ENCODE assay signal across 9 cellular contexts in the genomic region with DNA sequence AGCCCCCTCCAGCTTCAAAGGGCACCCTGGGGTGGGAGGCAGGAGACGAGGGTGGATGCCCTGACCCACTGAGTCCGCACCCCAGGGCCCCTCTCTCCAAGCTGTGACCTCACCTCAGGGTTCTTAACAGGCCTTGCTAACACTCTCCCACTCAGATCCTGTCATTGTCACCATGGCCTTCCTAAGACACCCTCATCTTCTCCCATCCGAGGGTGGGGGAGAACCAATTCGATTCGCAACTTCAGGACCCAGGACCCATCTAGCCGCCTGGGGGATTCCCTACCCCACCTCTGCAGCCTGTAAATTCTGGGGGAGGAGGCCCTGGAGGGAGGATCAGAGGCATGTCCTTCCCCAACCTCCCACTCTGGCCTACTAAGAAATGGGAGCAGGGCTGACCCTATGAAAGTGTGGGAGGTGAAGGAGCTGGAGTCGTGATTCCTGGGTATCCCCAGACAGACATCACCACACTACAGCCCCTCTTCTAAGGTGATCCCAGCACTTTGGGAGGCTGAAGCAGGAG. TPM values are rescaled to one million over a fixed set of nuclear protein-coding genes. Genes with fewer than 3 reads are reported as not detected.
DNase-seq lines count a peak whose midpoint lies in the region; ATAC-seq, FAIRE-seq and TF ChIP-seq lines count a peak whose summit lies in the region.
"Had no signal": no experiment of that assay in that cellular context is flagged by ENCODE, and none has a peak within 500 bp of the region (broad histone marks: within the 10 kb centered on the region; RNA-seq: fewer than 3 reads in every experiment).

No MANE protein-coding gene starts in this region.

- no peaks in the 10 kb centered on the region for H3K9me2 ChIP-seq in OCI-LY7 (ENCODE audit: insufficient read depth, low read length)
- H3K9me2 ChIP-seq in hepatocyte (replicated peaks; ENCODE audit: insufficient read depth) = no peaks in the 10 kb centered on the region

- no peak for FAIRE-seq in HTR-8/SVneo (lab: Jason Lieb, UNC)
- FAIRE-seq in pancreas (lab: Jason Lieb, UNC) = no peak
- FAIRE-seq: keratinocyte had no signal

- H3K9me3 ChIP-seq in OCI-LY7 (ENCODE audit: low read length) = no peaks in the 10 kb centered on the region
- H3K9me3 ChIP-seq in hepatocyte (ENCODE audit: low read depth) = no peaks in the 10 kb centered on the region
- H3K9me3 ChIP-seq in pancreas = no peaks in the 10 kb centered on the region

- H3K4me1 ChIP-seq in OCI-LY7 (ENCODE audit: insufficient read depth, low read length, poor library complexity, severe bottlenecking) (peaks cover 44% of the 10 kb centered on the region), hepatocyte (ENCODE audit: insufficient read depth) (peaks cover 10% of the 10 kb centered on the region), pancreas (peaks cover 35 to 43% (median 42%) of the 10 kb centered on the region in 3 donors)

- TF ChIP-seq CTCF in OCI-LY7 (conservative IDR thresholded peaks at IDR 0.05; ENCODE audit: low read length) (no peak), hepatocyte (IDR thresholded peaks at IDR 0.05; ENCODE audit: poor library complexity) (no peak), GM13977 (IDR thresholded peaks at IDR 0.05; ENCODE audit: extremely low read depth, insufficient read depth, missing control alignments) (no peak), pancreas (IDR thresholded peaks at IDR 0.05) (no peak)

- H3K27ac ChIP-seq in OCI-LY7 (ENCODE audit: low read depth, low read length, poor library complexity, severe bottlenecking) = peak overlapping the region; percentile 80
- no peak overlapping the region for H3K27ac ChIP-seq in hepatocyte
- peak overlapping the region in 1 of 4 donors; percentile 80 for H3K27ac ChIP-seq in pancreas

- H3K4me3 ChIP-seq in OCI-LY7 (ENCODE audit: low read depth, low read length, poor library complexity, severe bottlenecking) (peak overlapping the region; percentile 27), hepatocyte (no peak overlapping the region), pancreas (no peak overlapping the region)

- POLR2A ChIA-PET in OCI-LY7 (lab: Charles Lee) = interaction anchor here (1.1 to 2.5 kb wide), 6 partner anchors 12 to 82 kb away, joined by 4 to 17 read pairs (median 4); partner anchors contain the start of genes ARL3 and WBP1L

- peak; percentile 18 for DNase-seq in 8988T
- DNase-seq in OCI-LY7 (ENCODE audit: low spot score) = no peak
- no peak for DNase-seq in hepatocyte (ENCODE audit: low spot score)
- no peak for DNase-seq in HTR-8/SVneo (ENCODE audit: insufficient read length, low spot score)
- no peak for DNase-seq in GM13977 (ENCODE audit: low spot score)
- no peak for DNase-seq in pancreas
- no peak for DNase-seq in GM19240 (ENCODE audit: insufficient read length, low spot score)

- intact Hi-C loops in OCI-LY7 (cut with micrococcal nuclease; ENCODE audit: unreplicated experiment) (loop anchor here (1.0 to 5.0 kb wide), 3 partner anchors 9 to 51 kb away; partner anchors contain the start of genes ARL3 and SFXN2), pancreas (cut with DNase I) (no loop called here)

- ATAC-seq in GM21381 (IDR thresholded peaks at IDR 0.05; ENCODE audit: unreplicated experiment) (peak; percentile 13), pancreas (no peak)

- H3K79me2 ChIP-seq in OCI-LY7 (ENCODE audit: insufficient read depth, low read depth, low read length) (no peaks in the 10 kb centered on the region), hepatocyte (no peaks in the 10 kb centered on the region)

- H3K36me3 ChIP-seq in OCI-LY7 (ENCODE audit: insufficient read depth, low read length) (peaks cover 26% of the 10 kb centered on the region), hepatocyte (replicated peaks; ENCODE audit: insufficient read depth, low read depth) (no peaks in the 10 kb centered on the region), pancreas (peaks cover 0 to 8% (median 6%) of the 10 kb centered on the region in 3 donors)

- in situ Hi-C loops in GM13977 (cut with MboI; ENCODE audit: low pct_unique_long_range_greater_than_20kb, low sequenced_read_pairs, unreplicated experiment) = no loop called here

- CTCF ChIA-PET in OCI-LY7 (lab: Charles Lee; ENCODE audit: unreplicated experiment) = interaction anchor here (0.5 to 1.4 kb wide), 3 partner anchors 8 to 80 kb away, joined by 3 to 9 read pairs (median 8); no protein-coding TSS in a partner anchor

- peak overlapping the region; percentile 61 for H3K4me2 ChIP-seq in OCI-LY7 (ENCODE audit: low read length)
- peak overlapping the region; percentile 65 for H3K4me2 ChIP-seq in hepatocyte

- 83% methylated on average over 7 of the region's 7 CpGs for WGBS in hepatocyte (ENCODE audit: low lambda C conversion rate, missing lambda C conversion rate)
- 79 to 86% methylated on average over 7 of the region's 7 CpGs for WGBS in pancreas, 2 donors

- BruUV-seq in OCI-LY7 (replicated peaks; lab: Mats Ljungman, UMichigan) = no TSS peak

- H4K20me1 ChIP-seq in OCI-LY7 (ENCODE audit: insufficient read depth, low read length) = no peaks in the 10 kb centered on the region
- H4K20me1 ChIP-seq in hepatocyte (ENCODE audit: insufficient read depth, poor library complexity, severe bottlenecking) = no peaks in the 10 kb centered on the region

- H2AFZ ChIP-seq in OCI-LY7 (ENCODE audit: low read length) (peak overlapping the region; percentile 34; the same call in 1 of the 2 replicates), hepatocyte (no peak overlapping the region)

- H3K27me3 ChIP-seq in hepatocyte (no peaks in the 10 kb centered on the region), pancreas (no peaks in the 10 kb centered on the region)

RNA-seq across cellular contexts. Expression of gene TRIM8, which starts 17.4 kb away (rescaled TPM):
- 54.2 and 67.3 TPM in 2 replicates for total RNA-seq in OCI-LY7 (2014; rRNA removed; shearing (Covaris generic))
- total RNA-seq in OCI-LY7 (2022) (73.1 and 92.1 TPM in 2 replicates), hepatocyte (41.3 and 53.3 TPM in 2 replicates), pancreas (100 to 1,000 TPM in 1 of 6 donors, 10 to 100 TPM in 5; 65.2 to 106 (median 76.7) TPM)
- polyA plus RNA-seq in hepatocyte (61.2 and 63.4 TPM in 2 replicates), pancreas (10 to 100 TPM; 42.2 to 53.2 TPM)

RNA-seq across cellular contexts. Expression of gene ARL3, which starts 52.5 kb away (rescaled TPM):
- 7.3 and 8.1 TPM in 2 replicates for total RNA-seq in OCI-LY7 (2014; rRNA removed; shearing (Covaris generic))
- total RNA-seq in OCI-LY7 (2022) = 11.7 and 12.5 TPM in 2 replicates
- total RNA-seq in hepatocyte = 6.4 and 9.6 TPM in 2 replicates
- 16.5 and 18.5 TPM in 2 replicates for polyA plus RNA-seq in hepatocyte
- 1 to 10 TPM; 2.5 to 4.5 (median 3.1) TPM for total RNA-seq in pancreas
- 1 to 10 TPM; 2.4 to 8.0 TPM for polyA plus RNA-seq in pancreas

RNA-seq across cellular contexts. Expression of gene SFXN2, which starts 52.8 kb away (rescaled TPM):
- 26.9 and 38.1 TPM in 2 replicates for total RNA-seq in OCI-LY7 (2014; rRNA removed; shearing (Covaris generic))
- 43.0 and 45.1 TPM in 2 replicates for total RNA-seq in OCI-LY7 (2022)
- total RNA-seq in hepatocyte = 6.2 and 17.5 TPM in 2 replicates
- 12.3 and 15.7 TPM in 2 replicates for polyA plus RNA-seq in hepatocyte
- 10 to 100 TPM in 4 of 6 donors, 1 to 10 TPM in 2; 6.2 to 21.6 (median 10.4) TPM for total RNA-seq in pancreas
- polyA plus RNA-seq in pancreas = 1 to 10 TPM; 5.6 to 9.0 TPM
